ENCODE assay signal across 9 cellular contexts in the genomic region with DNA sequence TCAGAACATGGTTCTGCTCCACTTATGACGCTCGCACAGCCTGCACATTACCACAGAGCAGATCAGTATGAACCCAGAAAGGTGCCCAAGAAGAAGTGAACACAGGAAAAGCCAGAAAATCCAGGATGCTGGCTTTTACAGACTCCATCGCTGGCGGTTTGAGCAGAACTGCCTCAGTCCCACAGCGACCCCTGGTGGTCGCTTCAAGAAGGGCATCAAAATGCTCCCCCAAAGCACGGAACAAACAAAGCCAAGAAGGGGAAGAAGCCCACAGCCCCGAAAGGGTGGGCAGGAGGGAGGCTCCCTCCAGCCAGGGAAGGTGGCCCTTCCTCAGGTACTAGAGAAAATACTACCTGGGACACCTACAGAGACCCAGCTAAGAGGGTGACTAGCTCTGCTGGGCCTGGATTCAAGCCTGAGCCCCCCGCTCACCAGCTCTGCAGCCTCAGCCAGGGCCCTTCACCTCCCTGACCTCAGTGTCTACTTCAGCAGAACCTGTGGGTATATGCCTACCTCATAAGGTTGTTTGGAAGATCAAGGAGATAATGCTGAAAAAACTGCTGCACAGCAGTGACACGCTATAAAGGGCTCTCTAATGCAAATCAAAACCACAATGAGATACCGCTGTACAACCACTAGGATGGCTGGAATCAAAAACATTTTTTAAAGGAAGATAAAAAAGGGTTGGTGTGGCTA.
A peak's percentile ranks its signal among the peaks of the same experiment; 100 is the strongest.
DNase-seq lines count a peak whose midpoint lies in the region; ATAC-seq and TF ChIP-seq lines count a peak whose summit lies in the region.
"Had no signal": no experiment of that assay in that cellular context is flagged by ENCODE, and none has a peak within 500 bp of the region (broad histone marks: within the 10 kb centered on the region; RNA-seq: fewer than 3 reads in every experiment).

No MANE protein-coding gene starts in this region.

- H3K36me3 ChIP-seq in neural progenitor cell: peaks cover 8% of the 10 kb centered on the region

- H3K27ac Mint-ChIP-seq in central memory CD8-positive, alpha-beta T cell (ENCODE audit: low read depth): peak overlapping the region; percentile 96
- no peak overlapping the region for H3K27ac Mint-ChIP-seq in neural progenitor cell

- H3K36me3 Mint-ChIP-seq in central memory CD8-positive, alpha-beta T cell (ENCODE audit: insufficient read depth): peaks cover 16% of the 10 kb centered on the region
- H3K36me3 Mint-ChIP-seq in neural progenitor cell: peaks cover 67% of the 10 kb centered on the region

- DNase-seq in ELF-1 (ENCODE audit: low read depth, low spot score) (peak; percentile 78), neural progenitor cell (ENCODE audit: low spot score) (peak; percentile 64), globus pallidus (ENCODE audit: low spot score) (no peak), midbrain (lab: John Stamatoyannopoulos, UW) (no peak), occipital lobe (lab: John Stamatoyannopoulos, UW) (no peak), T-helper 1 cell (no peak)
- DNase-seq in central memory CD8-positive, alpha-beta T cell (ENCODE audit: low spot score in 2 of 2): no peak
- DNase-seq: activated gamma-delta T cell treated with Interleukin-2 at 50 U/mL for 16 hours had no signal

- no peaks in the 10 kb centered on the region for H3K9me3 Mint-ChIP-seq in central memory CD8-positive, alpha-beta T cell
- H3K9me3 Mint-ChIP-seq in neural progenitor cell: peaks cover 49% of the 10 kb centered on the region

- H3K4me3 ChIP-seq in neural progenitor cell: no peak overlapping the region

- H2AFZ ChIP-seq in neural progenitor cell (replicated peaks): no peak overlapping the region

- TF ChIP-seq CTCF in LNCAP (IDR thresholded peaks at IDR 0.05) (peak; percentile 66), neural progenitor cell (IDR thresholded peaks at IDR 0.05) (peak; percentile 75)

- peaks cover 5% of the 10 kb centered on the region for H3F3A ChIP-seq in neural progenitor cell (ENCODE audit: low read depth)

- H3K27ac ChIP-seq in neural progenitor cell: no peak overlapping the region

- H3K4me1 ChIP-seq in neural progenitor cell: peaks cover under 1% of the 10 kb centered on the region

- H3K79me2 ChIP-seq in neural progenitor cell (ENCODE audit: low read depth): peaks cover 24% of the 10 kb centered on the region

- peaks cover 4% of the 10 kb centered on the region for H4K20me1 ChIP-seq in neural progenitor cell (ENCODE audit: low read depth)

- no peaks in the 10 kb centered on the region for H3K27me3 Mint-ChIP-seq in central memory CD8-positive, alpha-beta T cell
- peaks cover 8% of the 10 kb centered on the region for H3K27me3 Mint-ChIP-seq in neural progenitor cell (ENCODE audit: insufficient read depth, low read depth)

- H3K9me3 ChIP-seq in neural progenitor cell (ENCODE audit: low read depth): no peaks in the 10 kb centered on the region

- H3K4me2 ChIP-seq in neural progenitor cell: no peak overlapping the region

- ATAC-seq in central memory CD8-positive, alpha-beta T cell (replicated peaks; ENCODE audit: extremely low read depth, poor library complexity, severe bottlenecking): no peak

- peak overlapping the region; percentile 11 for H3K4me3 Mint-ChIP-seq in central memory CD8-positive, alpha-beta T cell
- H3K4me3 Mint-ChIP-seq in neural progenitor cell: no peak overlapping the region

- peaks cover 53% of the 10 kb centered on the region for H3K4me1 Mint-ChIP-seq in central memory CD8-positive, alpha-beta T cell
- peaks cover 4% of the 10 kb centered on the region for H3K4me1 Mint-ChIP-seq in neural progenitor cell

- H3K27me3 ChIP-seq in neural progenitor cell: no peaks in the 10 kb centered on the region

- H3K9ac ChIP-seq in neural progenitor cell: no peak overlapping the region

Comparison
In these comparisons a context has a peak if more than half of its experiments do, and no peak if none do; other contexts are left out.
1. DNase-seq: peak in ELF-1 (single experiment) and neural progenitor cell (single experiment); none in central memory CD8-positive, alpha-beta T cell (0 of 2), globus pallidus (single experiment), midbrain (single experiment), occipital lobe (single experiment) and T-helper 1 cell (0 of 5).